In the genomic region with DNA sequence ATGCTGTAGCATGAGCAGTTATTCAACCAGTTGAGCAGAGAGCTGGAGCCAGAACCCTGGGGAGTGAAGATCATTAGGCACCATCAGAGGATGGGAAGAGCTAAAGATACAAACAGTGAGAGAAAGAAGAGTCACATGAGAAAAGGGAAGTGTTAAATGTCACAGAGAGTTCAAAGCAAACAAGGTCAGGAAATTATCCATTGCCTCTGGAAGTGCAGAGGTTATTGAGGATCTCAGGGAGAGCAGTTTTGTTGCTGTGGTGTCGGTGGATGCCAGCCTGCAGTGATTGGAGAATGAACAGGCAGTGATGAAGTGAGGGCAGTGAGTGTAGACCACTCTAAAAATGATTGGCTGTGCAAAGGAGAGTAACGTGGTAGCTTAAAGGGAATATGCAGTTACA, we compare ENCODE assay signal across 21 cellular contexts. TPM values are rescaled to one million over a fixed set of nuclear protein-coding genes. Genes with fewer than 3 reads are reported as not detected.
"Had no signal": no experiment of that assay in that cellular context is flagged by ENCODE, and none has a peak within 500 bp of the region (broad histone marks: within the 10 kb centered on the region; RNA-seq: fewer than 3 reads in every experiment).

No MANE protein-coding gene starts in this region.

- H3K4me3 ChIP-seq: pancreas, psoas muscle, right atrium auricular region, thyroid gland, upper lobe of right lung had no signal

- H3K27me3 ChIP-seq: pancreas, right atrium auricular region, thyroid gland, upper lobe of right lung had no signal

- H3K4me1 ChIP-seq: pancreas, psoas muscle, thyroid gland had no signal

- H3K36me3 ChIP-seq: pancreas, thyroid gland, upper lobe of right lung had no signal

- H3K9me3 ChIP-seq: pancreas, psoas muscle, right atrium auricular region, thyroid gland, upper lobe of right lung had no signal

- DNase-seq: activated CD4-positive, alpha-beta T cell treated with anti-CD3 and anti-CD28 coated beads for 1 hour; activated T-cell treated with anti-CD3 and anti-CD28 coated beads, Interleukin-2, amount 50 U/mL, for 1 hour; central memory CD4-positive, alpha-beta T cell; glutamatergic neuron; hippocampal formation; left ventricle myocardium superior; mammary epithelial cell; pancreas; psoas muscle; stimulated activated CD4-positive, alpha-beta T cell treated with anti-CD3 and anti-CD28 coated beads, Interleukin-12 subunit alpha, Interleukin-12 subunit beta, amount 100 ng/mL, for 4 hours; stimulated activated CD4-positive, alpha-beta T cell treated with anti-CD3 and anti-CD28 coated beads, Interleukin-4, amount 100 ng/mL, for 4 hours; stimulated activated naive CD8-positive, alpha-beta T cell treated with anti-CD3 and anti-CD28 coated beads, Interleukin-15, Interleukin-2, amounts not matched to agents 100 U/mL and 50 U/mL, for 24 hours; T-helper 1 cell; thyroid gland; upper lobe of right lung had no signal

- H3K27ac ChIP-seq: pancreas, psoas muscle, thyroid gland, upper lobe of right lung had no signal

- FAIRE-seq: astrocyte, colon, pancreas had no signal

- ATAC-seq: activated naive CD4-positive, alpha-beta T cell treated with anti-CD3 and anti-CD28 coated beads, Interleukin-2, amount 50 U/mL, for 72 hours; activated T-helper 17 cell treated with anti-CD3 and anti-CD28 coated beads, Interleukin-2, amount 50 U/mL, for 72 hours; left ventricle myocardium superior; natural killer cell treated with Interleukin-12 subunit alpha and Interleukin-12 subunit beta and Interleukin-15 and Interleukin-18, amount 100 ng/mL, for 72 hours; pancreas; psoas muscle; stimulated activated naive CD8-positive, alpha-beta T cell treated with anti-CD3 and anti-CD28 coated beads, Interleukin-15, Interleukin-2, amounts not matched to agents 100 U/mL and 50 U/mL, for 24 hours; upper lobe of right lung had no signal

RNA-seq across cellular contexts. Expression of a gene that starts 17.7 kb away (rescaled TPM):
- total RNA-seq: activated naive CD4-positive, alpha-beta T cell treated with anti-CD3 and anti-CD28 coated beads, Interleukin-2, amount 50 U/mL, for 72 hours; natural killer cell treated with Interleukin-12 subunit alpha and Interleukin-12 subunit beta and Interleukin-15 and Interleukin-18, amount 100 ng/mL, for 72 hours had no signal
